Comparison of ENCODE assay signal across 7 cellular contexts in the genomic region with DNA sequence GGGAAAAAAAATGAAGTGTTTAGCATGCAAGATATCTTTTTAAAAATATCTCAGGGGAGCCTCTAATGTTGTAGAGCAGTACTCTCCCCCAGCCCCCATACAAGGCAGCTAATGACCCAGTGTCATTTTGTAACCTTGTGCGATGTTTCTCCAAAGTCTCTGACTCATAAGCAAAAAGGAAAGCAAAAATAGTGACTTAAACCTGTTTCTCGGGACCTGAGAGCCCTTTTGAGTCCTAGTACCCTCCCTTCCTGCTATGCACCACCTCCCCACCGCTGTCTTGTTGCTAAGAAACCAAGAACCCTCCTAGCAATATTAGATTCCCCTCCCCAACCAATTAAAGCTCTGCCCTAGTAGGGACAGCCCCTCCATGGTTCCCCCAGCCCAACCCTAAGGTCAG. TPM values are rescaled to one million over a fixed set of nuclear protein-coding genes. Genes with fewer than 3 reads are reported as not detected.
A peak's percentile ranks its signal among the peaks of the same experiment; 100 is the strongest.
DNase-seq lines count a peak whose midpoint lies in the region; ATAC-seq, FAIRE-seq and TF ChIP-seq lines count a peak whose summit lies in the region.

No MANE protein-coding gene starts in this region.

- no peaks in the 10 kb centered on the region for H4K20me1 ChIP-seq in neural progenitor cell (ENCODE audit: low read depth)

- no peaks in the 10 kb centered on the region for H3K36me3 Mint-ChIP-seq in neural progenitor cell

- no peak for TF ChIP-seq CTCF in neural progenitor cell (IDR thresholded peaks at IDR 0.05)

- H3F3A ChIP-seq in neural progenitor cell (ENCODE audit: low read depth) = peaks cover 21% of the 10 kb centered on the region

- H3K9me3 ChIP-seq in neural progenitor cell (ENCODE audit: low read depth) = no peaks in the 10 kb centered on the region

- no peaks in the 10 kb centered on the region for H3K79me2 ChIP-seq in neural progenitor cell (ENCODE audit: low read depth)

- H3K27ac Mint-ChIP-seq in neural progenitor cell = no peak overlapping the region

- peak; percentile 84 for DNase-seq in GM19239 (ENCODE audit: insufficient read length, low spot score)
- DNase-seq in activated CD4-positive, alpha-beta T cell treated with anti-CD3 and anti-CD28 coated beads, Interleukin-2, amount 50 U/mL, for 1 hour = peak; percentile 30
- no peak for DNase-seq in neural progenitor cell (ENCODE audit: low spot score)
- DNase-seq in HTR-8/SVneo (ENCODE audit: insufficient read length, low spot score) = no peak
- no peak for DNase-seq in COR-L47 (lab: John Stamatoyannopoulos, UW)
- DNase-seq in Kasumi-1 (lab: John Stamatoyannopoulos, UW) = no peak

- H3K9ac ChIP-seq in neural progenitor cell = no peak overlapping the region

- no peaks in the 10 kb centered on the region for H3K27me3 ChIP-seq in neural progenitor cell

- H3K27me3 Mint-ChIP-seq in neural progenitor cell (ENCODE audit: insufficient read depth, low read depth) = peaks cover 23% of the 10 kb centered on the region

- H3K4me1 Mint-ChIP-seq in neural progenitor cell = peaks cover 54% of the 10 kb centered on the region

- no peaks in the 10 kb centered on the region for H3K36me3 ChIP-seq in neural progenitor cell

- H3K4me3 Mint-ChIP-seq in neural progenitor cell = peak overlapping the region; percentile 43

- FAIRE-seq in GM19239 (lab: Jason Lieb, UNC) (peak; percentile 97), HTR-8/SVneo (lab: Jason Lieb, UNC) (no peak)

- H3K4me2 ChIP-seq in neural progenitor cell = no peak overlapping the region

- H3K4me1 ChIP-seq in neural progenitor cell = peaks cover 11% of the 10 kb centered on the region

- H3K9me3 Mint-ChIP-seq in neural progenitor cell = no peaks in the 10 kb centered on the region

- H3K27ac ChIP-seq in neural progenitor cell = no peak overlapping the region

- H3K4me3 ChIP-seq in neural progenitor cell = no peak overlapping the region

- peak; percentile 70 for ATAC-seq in HG02943 (IDR thresholded peaks at IDR 0.05; ENCODE audit: low read depth, unreplicated experiment)

- H2AFZ ChIP-seq in neural progenitor cell (replicated peaks) = no peak overlapping the region

RNA-seq across cellular contexts. Expression of a gene that starts 2.8 kb away (rescaled TPM):
- 3.5 and 3.8 TPM in 2 replicates for total RNA-seq in neural progenitor cell (ENCODE audit: low replicate concordance)

RNA-seq across cellular contexts. Expression of a gene that starts 21.5 kb away (rescaled TPM):
- total RNA-seq in neural progenitor cell (ENCODE audit: low replicate concordance) = 0.09 and 0.24 TPM in 2 replicates

RNA-seq across cellular contexts. Expression of a gene that starts 32.4 kb away (rescaled TPM):
- total RNA-seq in neural progenitor cell (ENCODE audit: low replicate concordance) = 9.7 and 12.9 TPM in 2 replicates

RNA-seq across cellular contexts. Expression of a gene that starts 35.9 kb away (rescaled TPM):
- total RNA-seq in neural progenitor cell (ENCODE audit: low replicate concordance) = 22.8 and 60.5 TPM in 2 replicates

RNA-seq across cellular contexts. Expression of a gene that starts 42.4 kb away (rescaled TPM):
- total RNA-seq in neural progenitor cell (ENCODE audit: low replicate concordance) = not detected in 2 replicates

Comparison
In these comparisons a context has a peak if more than half of its experiments do, and no peak if none do; other contexts are left out.
1. DNase-seq: peak in GM19239 (single experiment) and activated CD4-positive, alpha-beta T cell treated with anti-CD3 and anti-CD28 coated beads, Interleukin-2, amount 50 U/mL, for 1 hour (single experiment); none in neural progenitor cell (single experiment), HTR-8/SVneo (single experiment), COR-L47 (single experiment) and Kasumi-1 (0 of 2).